ENCODE assay signal across 19 cellular contexts in genomic region chr21:27450216-27450615, GRCh38.
DNase-seq lines count a peak whose midpoint lies in the region; ATAC-seq, FAIRE-seq and TF ChIP-seq lines count a peak whose summit lies in the region.
"Had no signal": no experiment of that assay in that cellular context is flagged by ENCODE, and none has a peak within 500 bp of the region (broad histone marks: within the 10 kb centered on the region; RNA-seq: fewer than 3 reads in every experiment).

No MANE protein-coding gene starts in this region.

- BruUV-seq in endothelial cell of umbilical vein (replicated peaks; lab: Mats Ljungman, UMichigan): no TSS peak

- no peak for TF ChIP-seq POLR2A in endothelial cell of umbilical vein (IDR thresholded peaks at IDR 0.05; ENCODE audit: low read depth, low read length)

- H3K9me3 Mint-ChIP-seq in activated CD8-positive, alpha-beta T cell treated with anti-CD3 and anti-CD28 coated beads for 36 hours: peaks cover 1% of the 10 kb centered on the region

- no peaks in the 10 kb centered on the region for H3K36me3 Mint-ChIP-seq in activated CD8-positive, alpha-beta T cell treated with anti-CD3 and anti-CD28 coated beads for 36 hours (ENCODE audit: low read depth)
- H3K36me3 Mint-ChIP-seq: CD4-positive, alpha-beta memory T cell had no signal

- H3K27ac Mint-ChIP-seq in activated CD8-positive, alpha-beta T cell treated with anti-CD3 and anti-CD28 coated beads for 36 hours: no peak overlapping the region
- H3K27ac Mint-ChIP-seq: CD4-positive, alpha-beta memory T cell had no signal

- H3K4me3 ChIP-seq in OCI-LY3 (ENCODE audit: low read length): no peak overlapping the region
- no peak overlapping the region for H3K4me3 ChIP-seq in endothelial cell of umbilical vein (replicated peaks in 1 of 3; ENCODE audit: insufficient read depth in 1 of 3, low read depth in 1 of 3, low read length in 3 of 3)

- H3K4me3 Mint-ChIP-seq in activated CD8-positive, alpha-beta T cell treated with anti-CD3 and anti-CD28 coated beads for 36 hours: no peak overlapping the region
- H3K4me3 Mint-ChIP-seq: CD4-positive, alpha-beta memory T cell had no signal

- CTCF ChIA-PET in endothelial cell of umbilical vein (lab: Charles Lee): interaction anchor here (1.7 to 2.5 kb wide), 2 partner anchors 12 to 27 kb away, joined by 4 to 6 read pairs; no protein-coding TSS in a partner anchor
- CTCF ChIA-PET in activated CD8-positive, alpha-beta T cell treated with anti-CD3 and anti-CD28 coated beads for 36 hours (lab: Charles Lee): no interaction called here

- H3K27me3 ChIP-seq in OCI-LY3 (ENCODE audit: low read depth, low read length) (no peaks in the 10 kb centered on the region), endothelial cell of umbilical vein (ENCODE audit: control insufficient read depth in 2 of 2, insufficient read depth in 2 of 2, low read length in 2 of 2) (no peaks in the 10 kb centered on the region)

- H3K36me3 ChIP-seq in OCI-LY3 (replicated peaks; ENCODE audit: low read depth, low read length) (no peaks in the 10 kb centered on the region), endothelial cell of umbilical vein (ENCODE audit: control insufficient read depth in 2 of 2, extremely low read depth in 1 of 2, insufficient read depth in 2 of 2, low read length in 2 of 2) (no peaks in the 10 kb centered on the region)

- H3K79me2 ChIP-seq in OCI-LY3 (ENCODE audit: low read length) (no peaks in the 10 kb centered on the region), endothelial cell of umbilical vein (ENCODE audit: control insufficient read depth, insufficient read depth, low read length) (no peaks in the 10 kb centered on the region)

- TF ChIP-seq CTCF in OCI-LY3 (IDR thresholded peaks at IDR 0.05; ENCODE audit: low read depth, low read length): no peak
- no peak for TF ChIP-seq CTCF in endothelial cell of umbilical vein (IDR thresholded peaks at IDR 0.05; ENCODE audit: extremely low read depth in 1 of 2, insufficient read depth in 1 of 2, low read depth in 1 of 2, low read length in 2 of 2)
- no peak for TF ChIP-seq CTCF in activated CD8-positive, alpha-beta T cell treated with anti-CD3 and anti-CD28 coated beads for 36 hours (IDR thresholded peaks at IDR 0.05)

- H3K9me1 ChIP-seq in endothelial cell of umbilical vein (replicated peaks; ENCODE audit: control insufficient read depth, extremely low read depth, insufficient read depth, low read length): no peaks in the 10 kb centered on the region

- no peak for ATAC-seq in GM18498 (IDR thresholded peaks at IDR 0.05; ENCODE audit: unreplicated experiment)
- no peak for ATAC-seq in activated CD8-positive, alpha-beta T cell treated with anti-CD3 and anti-CD28 coated beads for 36 hours

- no peak overlapping the region for H3K27ac ChIP-seq in OCI-LY3 (ENCODE audit: low read length)
- no peak overlapping the region for H3K27ac ChIP-seq in endothelial cell of umbilical vein (ENCODE audit: insufficient read depth, low read depth, low read length)
- no peak overlapping the region for H3K27ac ChIP-seq in substantia nigra (ENCODE audit: low read depth, low read length, poor library complexity, severe bottlenecking)

- POLR2A ChIA-PET in endothelial cell of umbilical vein (lab: Charles Lee): no interaction called here
- POLR2A ChIA-PET in activated CD8-positive, alpha-beta T cell treated with anti-CD3 and anti-CD28 coated beads for 36 hours (lab: Charles Lee): no interaction called here

- H3K4me1 Mint-ChIP-seq in activated CD8-positive, alpha-beta T cell treated with anti-CD3 and anti-CD28 coated beads for 36 hours (ENCODE audit: low read depth): no peaks in the 10 kb centered on the region
- H3K4me1 Mint-ChIP-seq: CD4-positive, alpha-beta memory T cell had no signal

- H3K9ac ChIP-seq in OCI-LY3 (ENCODE audit: low read length): no peak overlapping the region
- no peak overlapping the region for H3K9ac ChIP-seq in endothelial cell of umbilical vein (replicated peaks; ENCODE audit: extremely low read depth, insufficient read depth, low read length)

- H3K4me1 ChIP-seq in OCI-LY3 (ENCODE audit: low read length): peaks cover 12% of the 10 kb centered on the region; the same call in 1 of the 2 replicates
- peaks cover 3% of the 10 kb centered on the region for H3K4me1 ChIP-seq in endothelial cell of umbilical vein (ENCODE audit: control insufficient read depth, extremely low read depth, insufficient read depth, low read length)

- H3K4me2 ChIP-seq in OCI-LY3 (ENCODE audit: low read length) (no peak overlapping the region), endothelial cell of umbilical vein (ENCODE audit: insufficient read depth, low read length) (no peak overlapping the region)

- peak overlapping the region; percentile 53; the same call in 1 of the 2 replicates for H2AFZ ChIP-seq in OCI-LY3 (ENCODE audit: low read depth, low read length)
- H2AFZ ChIP-seq in endothelial cell of umbilical vein (ENCODE audit: low read depth, low read length): no peak overlapping the region

- peak; percentile 60 for DNase-seq in LHCN-M2 (ENCODE audit: low read depth)
- peak; percentile 69 for DNase-seq in endothelial cell of umbilical vein (ENCODE audit: low read depth, low spot score)
- DNase-seq in inferior parietal cortex (ENCODE audit: extremely low spot score): no peak
- DNase-seq in activated CD8-positive, alpha-beta T cell treated with anti-CD3 and anti-CD28 coated beads for 36 hours: no peak
- DNase-seq in substantia nigra (lab: John Stamatoyannopoulos, UW): no peak
- DNase-seq: 8988T; C1 segment of cervical spinal cord; Calu3; CD4-positive, alpha-beta memory T cell; COR-L47; DMS53; DMS79 treated with DMSO at 0.1 percent for 48 hours; GF-D8; H7; HCEC 1CT had no signal

- no peak for FAIRE-seq in endothelial cell of umbilical vein (lab: Jason Lieb, UNC)
- FAIRE-seq: GM12891, H1 had no signal

- H3K27me3 Mint-ChIP-seq in activated CD8-positive, alpha-beta T cell treated with anti-CD3 and anti-CD28 coated beads for 36 hours: no peaks in the 10 kb centered on the region
- H3K27me3 Mint-ChIP-seq: CD4-positive, alpha-beta memory T cell had no signal

- dilution Hi-C loops in endothelial cell of umbilical vein (cut with MboI; ENCODE audit: extremely low pct_ligation_motif_present, low sequenced_read_pairs): no loop called here

- no peaks in the 10 kb centered on the region for H3K9me3 ChIP-seq in OCI-LY3 (ENCODE audit: insufficient read depth, low read length)
- no peaks in the 10 kb centered on the region for H3K9me3 ChIP-seq in endothelial cell of umbilical vein (replicated peaks; ENCODE audit: control insufficient read depth, insufficient read depth, low read length)

- H4K20me1 ChIP-seq in OCI-LY3 (ENCODE audit: insufficient read depth, low read length): no peaks in the 10 kb centered on the region
- H4K20me1 ChIP-seq in endothelial cell of umbilical vein (replicated peaks; ENCODE audit: control insufficient read depth, extremely low read depth, insufficient read depth, low read length): no peaks in the 10 kb centered on the region

- intact Hi-C loops in endothelial cell of umbilical vein (cut with micrococcal nuclease): no loop called here
- intact Hi-C loops in activated CD8-positive, alpha-beta T cell treated with anti-CD3 and anti-CD28 coated beads for 36 hours (cut with micrococcal nuclease): no loop called here

TF ChIP-seq in endothelial cell of umbilical vein, 7 proteins besides CTCF, POLR2A, EP300 and RAD21:
- TF ChIP-seq JUN (IDR thresholded peaks at IDR 0.05; ENCODE audit: borderline replicate concordance, insufficient read depth, insufficient read length, low read depth): no peak
- no peak for TF ChIP-seq EZH2 (IDR thresholded peaks at IDR 0.05; ENCODE audit: borderline replicate concordance, low read depth, low read length, severe bottlenecking)
- no peak for TF ChIP-seq MYC (IDR thresholded peaks at IDR 0.05; ENCODE audit: low read depth, low read length)
- no peak for TF ChIP-seq GATA2 (IDR thresholded peaks at IDR 0.05; ENCODE audit: insufficient read depth, insufficient read length, low read depth, low read length)
- no peak for TF ChIP-seq FOS (IDR thresholded peaks at IDR 0.05; ENCODE audit: borderline replicate concordance, insufficient read depth, low read length)
- TF ChIP-seq POLR2AphosphoS5 (IDR thresholded peaks at IDR 0.05; ENCODE audit: insufficient read depth, low read depth, low read length): no peak
- no peak for TF ChIP-seq MAX (IDR thresholded peaks at IDR 0.05; ENCODE audit: insufficient read depth, insufficient read length)

Comparison
In these comparisons a context has a peak if more than half of its experiments do, and no peak if none do; other contexts are left out.
1. DNase-seq: peak in LHCN-M2 (single experiment) and endothelial cell of umbilical vein (single experiment); none in inferior parietal cortex (single experiment), activated CD8-positive, alpha-beta T cell treated with anti-CD3 and anti-CD28 coated beads for 36 hours (single experiment) and substantia nigra (0 of 49).